In the genomic region with DNA sequence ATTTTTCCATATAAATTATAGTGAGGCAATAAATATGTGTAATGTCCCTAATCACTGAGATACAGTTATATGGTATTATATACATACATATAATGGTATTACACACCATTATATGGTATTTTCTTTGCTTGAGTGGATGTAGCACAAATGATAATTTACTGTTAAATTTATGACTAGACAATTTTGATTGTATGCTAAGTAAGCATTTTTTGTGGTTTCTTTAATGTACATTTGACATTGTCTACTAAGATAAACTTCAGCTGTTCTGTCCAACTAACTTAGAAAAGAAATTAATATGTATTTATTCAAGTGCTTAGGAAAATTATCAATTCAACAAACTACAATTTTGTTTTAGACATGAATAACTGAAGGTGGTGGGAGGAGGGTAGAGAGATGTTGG, we compare ENCODE assay signal across 1 cellular context.
TF ChIP-seq lines count a peak whose summit lies in the region.

No MANE protein-coding gene starts in this region.

TF ChIP-seq in HepG2, 621 proteins besides CTCF, POLR2A, EP300 and RAD21 (continued from another document):
- TF ChIP-seq KDM5B (CRISPR knock-in tag; IDR thresholded peaks at IDR 0.05; ENCODE audit: borderline replicate concordance) = no peak
- TF ChIP-seq MAFK (conservative IDR thresholded peaks at IDR 0.05 in 1 of 2, IDR thresholded peaks at IDR 0.05 in 1 of 2; ENCODE audit: low read length in 2 of 2) = peak; percentile 87 to 90
- no peak for TF ChIP-seq HNF4G (IDR thresholded peaks at IDR 0.05; ENCODE audit: borderline replicate concordance, low read depth, low read length)
- no peak for TF ChIP-seq HNF4G (CRISPR knock-in tag; IDR thresholded peaks at IDR 0.05; ENCODE audit: borderline replicate concordance, low read depth)
- TF ChIP-seq, protein P1, sequence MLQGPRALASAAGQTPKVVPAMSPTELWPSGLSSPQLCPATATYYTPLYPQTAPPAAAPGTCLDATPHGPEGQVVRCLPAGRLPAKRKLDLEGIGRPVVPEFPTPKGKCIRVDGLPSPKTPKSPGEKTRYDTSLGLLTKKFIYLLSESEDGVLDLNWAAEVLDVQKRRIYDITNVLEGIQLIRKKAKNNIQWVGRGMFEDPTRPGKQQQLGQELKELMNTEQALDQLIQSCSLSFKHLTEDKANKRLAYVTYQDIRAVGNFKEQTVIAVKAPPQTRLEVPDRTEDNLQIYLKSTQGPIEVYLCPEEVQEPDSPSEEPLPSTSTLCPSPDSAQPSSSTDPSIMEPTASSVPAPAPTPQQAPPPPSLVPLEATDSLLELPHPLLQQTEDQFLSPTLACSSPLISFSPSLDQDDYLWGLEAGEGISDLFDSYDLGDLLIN (CRISPR knock-in tag; IDR thresholded peaks at IDR 0.05; ENCODE audit: borderline replicate concordance) = no peak
TF ChIP-seq in HepG2: peak in this region for 2.
